16 cellular contexts compared by ENCODE assay signal in genomic region chr12:2323538-2324261, GRCh38.
DNase-seq lines count a peak whose midpoint lies in the region; ATAC-seq and TF ChIP-seq lines count a peak whose summit lies in the region.
"Had no signal": no experiment of that assay in that cellular context is flagged by ENCODE, and none has a peak within 500 bp of the region (broad histone marks: within the 10 kb centered on the region; RNA-seq: fewer than 3 reads in every experiment).

No MANE protein-coding gene starts in this region.

- H3K4me3 ChIP-seq in heart right ventricle (no peak overlapping the region), sigmoid colon (no peak overlapping the region), body of pancreas (no peak overlapping the region)
- H3K4me3 ChIP-seq: lung, spleen had no signal

- H3K4me1 ChIP-seq in heart right ventricle, result peaks cover 17 to 82% (median 68%) of the 10 kb centered on the region in 9 donors
- H3K4me1 ChIP-seq in sigmoid colon, result peaks cover 0 to 65% (median 50%) of the 10 kb centered on the region in 4 donors
- peaks cover 16% of the 10 kb centered on the region for H3K4me1 ChIP-seq in body of pancreas

- H3K27me3 ChIP-seq in heart right ventricle (no peaks in the 10 kb centered on the region), sigmoid colon (no peaks in the 10 kb centered on the region), body of pancreas (no peaks in the 10 kb centered on the region)

- peak; percentile 48 to 83 (median 73) for ATAC-seq in heart right ventricle
- no peak for ATAC-seq in HG03342 (IDR thresholded peaks at IDR 0.05; ENCODE audit: unreplicated experiment)
- no peak for ATAC-seq in body of pancreas

- TF ChIP-seq CTCF in heart right ventricle (IDR thresholded peaks at IDR 0.05) (no peak), sigmoid colon (IDR thresholded peaks at IDR 0.05) (no peak), body of pancreas (IDR thresholded peaks at IDR 0.05) (no peak)

- no peak for TF ChIP-seq POLR2A in sigmoid colon (IDR thresholded peaks at IDR 0.05)
- no peak for TF ChIP-seq POLR2A in body of pancreas (IDR thresholded peaks at IDR 0.05)

- H3K9me3 ChIP-seq in heart right ventricle (no peaks in the 10 kb centered on the region), sigmoid colon (no peaks in the 10 kb centered on the region), body of pancreas (no peaks in the 10 kb centered on the region)
- H3K9me3 ChIP-seq: spleen had no signal

- H3K36me3 ChIP-seq in heart right ventricle (no peaks in the 10 kb centered on the region), sigmoid colon (no peaks in the 10 kb centered on the region), body of pancreas (replicated peaks in 1 of 2; ENCODE audit: insufficient read depth in 1 of 2, low read depth in 2 of 2) (no peaks in the 10 kb centered on the region)
- H3K36me3 ChIP-seq: spleen had no signal

- DNase-seq in GDM1 (lab: John Stamatoyannopoulos, UW) (peak; percentile 17), SHP77 treated with DMSO at 0.1 percent for 48 hours (lab: John Stamatoyannopoulos, UW) (peak; percentile 34), heart right ventricle (peak in 1 of 2 donors; percentile 35), sigmoid colon (no peak), NCI-H446 (lab: John Stamatoyannopoulos, UW) (no peak), body of pancreas (no peak)
- DNase-seq in stimulated activated CD4-positive, alpha-beta T cell treated with anti-CD3 and anti-CD28 coated beads, Interleukin-2, amount 100 ng/mL, for 48 hours, result no peak
- DNase-seq: activated B cell treated with CpG ODN at 0.5 μM for 24 hours; activated CD8-positive, alpha-beta memory T cell treated with anti-CD3 and anti-CD28 coated beads, Interleukin-2, amount 50 U/mL, for 4 hours; activated naive CD4-positive, alpha-beta T cell treated with anti-CD3 and anti-CD28 coated beads, Interleukin-2, amount 10 ng/mL, durations not matched to agents 7 days and 5 days; NCI-H2227 treated with DMSO at 0.1 percent for 48 hours; spleen; SW 1271 had no signal

- intact Hi-C loops in heart right ventricle (cut with DNase I) (no loop called here), sigmoid colon (cut with DNase I) (no loop called here), body of pancreas (cut with DNase I) (no loop called here)

- WGBS in heart right ventricle, 2 donors, result 36 to 38% methylated on average over 10 of the region's 10 CpGs
- WGBS in sigmoid colon, 2 donors, result 69 to 72% methylated on average over 10 of the region's 10 CpGs
- WGBS in body of pancreas, 2 donors, result 56 to 74% methylated on average over 9 to 10 of the region's 10 CpGs

- H3K27ac ChIP-seq in heart right ventricle (peak overlapping the region in 9 of 10 donors; percentile 44 to 80 (median 67)), sigmoid colon (peak overlapping the region; percentile 45 to 74 (median 60)), body of pancreas (no peak overlapping the region)
- H3K27ac ChIP-seq: epithelial cell of prostate had no signal

- TF ChIP-seq EP300 in sigmoid colon (IDR thresholded peaks at IDR 0.05), result no peak

Comparison
In these comparisons a context has a peak if more than half of its experiments do, and no peak if none do; other contexts are left out.
1. DNase-seq: peak in GDM1 (single experiment) and SHP77 treated with DMSO at 0.1 percent for 48 hours (single experiment); none in sigmoid colon (single experiment), NCI-H446 (0 of 2), body of pancreas (0 of 4) and stimulated activated CD4-positive, alpha-beta T cell treated with anti-CD3 and anti-CD28 coated beads, Interleukin-2, amount 100 ng/mL, for 48 hours (0 of 2).
2. ATAC-seq: peak in heart right ventricle (8 of 8); none in HG03342 (single experiment) and body of pancreas (single experiment).
3. H3K27ac ChIP-seq: peak in heart right ventricle (9 of 10) and sigmoid colon (4 of 4); none in body of pancreas (0 of 4).